Comparison of ENCODE assay signal across 1 cellular context in genomic region chr12:95918194-95918993, GRCh38.
TF ChIP-seq lines count a peak whose summit lies in the region.

No MANE protein-coding gene starts in this region.

TF ChIP-seq in HepG2, 621 proteins besides CTCF, POLR2A, EP300 and RAD21 (continued from another document and continues in another):
- TF ChIP-seq, protein P1, sequence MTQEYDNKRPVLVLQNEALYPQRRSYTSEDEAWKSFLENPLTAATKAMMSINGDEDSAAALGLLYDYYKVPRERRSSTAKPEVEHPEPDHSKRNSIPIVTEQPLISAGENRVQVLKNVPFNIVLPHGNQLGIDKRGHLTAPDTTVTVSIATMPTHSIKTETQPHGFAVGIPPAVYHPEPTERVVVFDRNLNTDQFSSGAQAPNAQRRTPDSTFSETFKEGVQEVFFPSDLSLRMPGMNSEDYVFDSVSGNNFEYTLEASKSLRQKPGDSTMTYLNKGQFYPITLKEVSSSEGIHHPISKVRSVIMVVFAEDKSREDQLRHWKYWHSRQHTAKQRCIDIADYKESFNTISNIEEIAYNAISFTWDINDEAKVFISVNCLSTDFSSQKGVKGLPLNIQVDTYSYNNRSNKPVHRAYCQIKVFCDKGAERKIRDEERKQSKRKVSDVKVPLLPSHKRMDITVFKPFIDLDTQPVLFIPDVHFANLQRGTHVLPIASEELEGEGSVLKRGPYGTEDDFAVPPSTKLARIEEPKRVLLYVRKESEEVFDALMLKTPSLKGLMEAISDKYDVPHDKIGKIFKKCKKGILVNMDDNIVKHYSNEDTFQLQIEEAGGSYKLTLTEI (CRISPR knock-in tag; conservative IDR thresholded peaks at IDR 0.05), result no peak
- TF ChIP-seq, protein P2, sequence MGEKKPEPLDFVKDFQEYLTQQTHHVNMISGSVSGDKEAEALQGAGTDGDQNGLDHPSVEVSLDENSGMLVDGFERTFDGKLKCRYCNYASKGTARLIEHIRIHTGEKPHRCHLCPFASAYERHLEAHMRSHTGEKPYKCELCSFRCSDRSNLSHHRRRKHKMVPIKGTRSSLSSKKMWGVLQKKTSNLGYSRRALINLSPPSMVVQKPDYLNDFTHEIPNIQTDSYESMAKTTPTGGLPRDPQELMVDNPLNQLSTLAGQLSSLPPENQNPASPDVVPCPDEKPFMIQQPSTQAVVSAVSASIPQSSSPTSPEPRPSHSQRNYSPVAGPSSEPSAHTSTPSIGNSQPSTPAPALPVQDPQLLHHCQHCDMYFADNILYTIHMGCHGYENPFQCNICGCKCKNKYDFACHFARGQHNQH (CRISPR knock-in tag; IDR thresholded peaks at IDR 0.05), result 0 out of 2 replicates have a peak, but pooled peaks have one; percentile 28
- TF ChIP-seq ZNF331 (CRISPR knock-in tag; IDR thresholded peaks at IDR 0.05) (peak; percentile 38; the same call in 1 of the 2 replicates), ETV6 (CRISPR knock-in tag; conservative IDR thresholded peaks at IDR 0.05) (no peak), MIER3 (CRISPR knock-in tag; IDR thresholded peaks at IDR 0.05; ENCODE audit: borderline replicate concordance) (0 out of 2 replicates have a peak, but pooled peaks have one; percentile 44), ZNF780A (CRISPR knock-in tag; IDR thresholded peaks at IDR 0.05) (no peak), SMC3 (IDR thresholded peaks at IDR 0.05; ENCODE audit: low read length) (peak; percentile 98), ZMYM4 (CRISPR knock-in tag; IDR thresholded peaks at IDR 0.05) (peak; percentile 62; the same call in 1 of the 2 replicates), KDM1A (CRISPR knock-in tag; IDR thresholded peaks at IDR 0.05) (0 out of 2 replicates have a peak, but pooled peaks have one; percentile 26), BHLHE40 (IDR thresholded peaks at IDR 0.05; ENCODE audit: low read length) (peak; percentile 14; the same call in 1 of the 2 replicates), GATAD1 (CRISPR knock-in tag; IDR thresholded peaks at IDR 0.05) (peak; percentile 32; the same call in 1 of the 2 replicates), HMG20A (CRISPR knock-in tag; IDR thresholded peaks at IDR 0.05; ENCODE audit: borderline replicate concordance) (peak; percentile 58; the same call in 1 of the 2 replicates), ZNF292 (CRISPR knock-in tag; IDR thresholded peaks at IDR 0.05; ENCODE audit: borderline replicate concordance, low read depth) (no peak), NONO (IDR thresholded peaks at IDR 0.05) (no peak), NONO (CRISPR knock-in tag; conservative IDR thresholded peaks at IDR 0.05) (0 out of 2 replicates have a peak, but pooled peaks have one; percentile 36), TBP (CRISPR knock-in tag; IDR thresholded peaks at IDR 0.05) (no peak), ZNF609 (CRISPR knock-in tag; IDR thresholded peaks at IDR 0.05; ENCODE audit: borderline replicate concordance) (peak; percentile 41; the same call in 1 of the 2 replicates), POGZ (CRISPR knock-in tag; IDR thresholded peaks at IDR 0.05) (peak; percentile 25; the same call in 1 of the 2 replicates), STAG1 (CRISPR knock-in tag; IDR thresholded peaks at IDR 0.05) (peak; percentile 96), ZNF572 (CRISPR knock-in tag; IDR thresholded peaks at IDR 0.05) (no peak), STAT5B (CRISPR knock-in tag; IDR thresholded peaks at IDR 0.05) (no peak), MAZ (IDR thresholded peaks at IDR 0.05; ENCODE audit: borderline replicate concordance, low read depth, low read length) (no peak), MAZ (CRISPR knock-in tag; IDR thresholded peaks at IDR 0.05; ENCODE audit: low read depth) (peak; percentile 39; the same call in 1 of the 2 replicates), SRSF4 (IDR thresholded peaks at IDR 0.05; ENCODE audit: low read depth, low read length, poor library complexity, severe bottlenecking) (no peak), ZFAT (CRISPR knock-in tag; conservative IDR thresholded peaks at IDR 0.05) (no peak), TEAD3 (CRISPR knock-in tag; optimal IDR thresholded peaks at IDR 0.05; ENCODE audit: borderline replicate concordance) (peak; percentile 77), ZNF18 (CRISPR knock-in tag; IDR thresholded peaks at IDR 0.05; ENCODE audit: insufficient replicate concordance) (peak; percentile 78), SNAI1 (CRISPR knock-in tag; IDR thresholded peaks at IDR 0.05; ENCODE audit: borderline replicate concordance) (no peak), BCL6 (CRISPR knock-in tag; IDR thresholded peaks at IDR 0.05) (0 out of 2 replicates have a peak, but pooled peaks have one; percentile 55), IRF2 (CRISPR knock-in tag; IDR thresholded peaks at IDR 0.05) (peak; percentile 55; the same call in 1 of the 2 replicates), ZNF850 (CRISPR knock-in tag; conservative IDR thresholded peaks at IDR 0.05) (no peak), RARA (CRISPR knock-in tag; IDR thresholded peaks at IDR 0.05) (0 out of 2 replicates have a peak, but pooled peaks have one; percentile 25), SMAD3 (CRISPR knock-in tag; IDR thresholded peaks at IDR 0.05) (no peak), MAFG (CRISPR knock-in tag; IDR thresholded peaks at IDR 0.05) (no peak), SOX5 (CRISPR knock-in tag; IDR thresholded peaks at IDR 0.05; ENCODE audit: borderline replicate concordance) (0 out of 2 replicates have a peak, but pooled peaks have one; percentile 8), MED8 (CRISPR knock-in tag; IDR thresholded peaks at IDR 0.05; ENCODE audit: insufficient replicate concordance) (no peak), ZNF550 (CRISPR knock-in tag; IDR thresholded peaks at IDR 0.05; ENCODE audit: borderline replicate concordance) (no peak)
- TF ChIP-seq, protein P3, sequence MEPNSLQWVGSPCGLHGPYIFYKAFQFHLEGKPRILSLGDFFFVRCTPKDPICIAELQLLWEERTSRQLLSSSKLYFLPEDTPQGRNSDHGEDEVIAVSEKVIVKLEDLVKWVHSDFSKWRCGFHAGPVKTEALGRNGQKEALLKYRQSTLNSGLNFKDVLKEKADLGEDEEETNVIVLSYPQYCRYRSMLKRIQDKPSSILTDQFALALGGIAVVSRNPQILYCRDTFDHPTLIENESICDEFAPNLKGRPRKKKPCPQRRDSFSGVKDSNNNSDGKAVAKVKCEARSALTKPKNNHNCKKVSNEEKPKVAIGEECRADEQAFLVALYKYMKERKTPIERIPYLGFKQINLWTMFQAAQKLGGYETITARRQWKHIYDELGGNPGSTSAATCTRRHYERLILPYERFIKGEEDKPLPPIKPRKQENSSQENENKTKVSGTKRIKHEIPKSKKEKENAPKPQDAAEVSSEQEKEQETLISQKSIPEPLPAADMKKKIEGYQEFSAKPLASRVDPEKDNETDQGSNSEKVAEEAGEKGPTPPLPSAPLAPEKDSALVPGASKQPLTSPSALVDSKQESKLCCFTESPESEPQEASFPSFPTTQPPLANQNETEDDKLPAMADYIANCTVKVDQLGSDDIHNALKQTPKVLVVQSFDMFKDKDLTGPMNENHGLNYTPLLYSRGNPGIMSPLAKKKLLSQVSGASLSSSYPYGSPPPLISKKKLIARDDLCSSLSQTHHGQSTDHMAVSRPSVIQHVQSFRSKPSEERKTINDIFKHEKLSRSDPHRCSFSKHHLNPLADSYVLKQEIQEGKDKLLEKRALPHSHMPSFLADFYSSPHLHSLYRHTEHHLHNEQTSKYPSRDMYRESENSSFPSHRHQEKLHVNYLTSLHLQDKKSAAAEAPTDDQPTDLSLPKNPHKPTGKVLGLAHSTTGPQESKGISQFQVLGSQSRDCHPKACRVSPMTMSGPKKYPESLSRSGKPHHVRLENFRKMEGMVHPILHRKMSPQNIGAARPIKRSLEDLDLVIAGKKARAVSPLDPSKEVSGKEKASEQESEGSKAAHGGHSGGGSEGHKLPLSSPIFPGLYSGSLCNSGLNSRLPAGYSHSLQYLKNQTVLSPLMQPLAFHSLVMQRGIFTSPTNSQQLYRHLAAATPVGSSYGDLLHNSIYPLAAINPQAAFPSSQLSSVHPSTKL (CRISPR knock-in tag; IDR thresholded peaks at IDR 0.05), result peak; percentile 48; the same call in 1 of the 2 replicates
- TF ChIP-seq, protein P4, sequence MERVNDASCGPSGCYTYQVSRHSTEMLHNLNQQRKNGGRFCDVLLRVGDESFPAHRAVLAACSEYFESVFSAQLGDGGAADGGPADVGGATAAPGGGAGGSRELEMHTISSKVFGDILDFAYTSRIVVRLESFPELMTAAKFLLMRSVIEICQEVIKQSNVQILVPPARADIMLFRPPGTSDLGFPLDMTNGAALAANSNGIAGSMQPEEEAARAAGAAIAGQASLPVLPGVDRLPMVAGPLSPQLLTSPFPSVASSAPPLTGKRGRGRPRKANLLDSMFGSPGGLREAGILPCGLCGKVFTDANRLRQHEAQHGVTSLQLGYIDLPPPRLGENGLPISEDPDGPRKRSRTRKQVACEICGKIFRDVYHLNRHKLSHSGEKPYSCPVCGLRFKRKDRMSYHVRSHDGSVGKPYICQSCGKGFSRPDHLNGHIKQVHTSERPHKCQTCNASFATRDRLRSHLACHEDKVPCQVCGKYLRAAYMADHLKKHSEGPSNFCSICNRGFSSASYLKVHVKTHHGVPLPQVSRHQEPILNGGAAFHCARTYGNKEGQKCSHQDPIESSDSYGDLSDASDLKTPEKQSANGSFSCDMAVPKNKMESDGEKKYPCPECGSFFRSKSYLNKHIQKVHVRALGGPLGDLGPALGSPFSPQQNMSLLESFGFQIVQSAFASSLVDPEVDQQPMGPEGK (CRISPR knock-in tag; IDR thresholded peaks at IDR 0.05), result peak; percentile 26; the same call in 1 of the 2 replicates
- TF ChIP-seq, protein P5, sequence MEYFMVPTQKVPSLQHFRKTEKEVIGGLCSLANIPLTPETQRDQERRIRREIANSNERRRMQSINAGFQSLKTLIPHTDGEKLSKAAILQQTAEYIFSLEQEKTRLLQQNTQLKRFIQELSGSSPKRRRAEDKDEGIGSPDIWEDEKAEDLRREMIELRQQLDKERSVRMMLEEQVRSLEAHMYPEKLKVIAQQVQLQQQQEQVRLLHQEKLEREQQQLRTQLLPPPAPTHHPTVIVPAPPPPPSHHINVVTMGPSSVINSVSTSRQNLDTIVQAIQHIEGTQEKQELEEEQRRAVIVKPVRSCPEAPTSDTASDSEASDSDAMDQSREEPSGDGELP (IDR thresholded peaks at IDR 0.05; ENCODE audit: borderline replicate concordance, low read depth), result peak; percentile 24; the same call in 1 of the 2 replicates
- TF ChIP-seq, protein P6, sequence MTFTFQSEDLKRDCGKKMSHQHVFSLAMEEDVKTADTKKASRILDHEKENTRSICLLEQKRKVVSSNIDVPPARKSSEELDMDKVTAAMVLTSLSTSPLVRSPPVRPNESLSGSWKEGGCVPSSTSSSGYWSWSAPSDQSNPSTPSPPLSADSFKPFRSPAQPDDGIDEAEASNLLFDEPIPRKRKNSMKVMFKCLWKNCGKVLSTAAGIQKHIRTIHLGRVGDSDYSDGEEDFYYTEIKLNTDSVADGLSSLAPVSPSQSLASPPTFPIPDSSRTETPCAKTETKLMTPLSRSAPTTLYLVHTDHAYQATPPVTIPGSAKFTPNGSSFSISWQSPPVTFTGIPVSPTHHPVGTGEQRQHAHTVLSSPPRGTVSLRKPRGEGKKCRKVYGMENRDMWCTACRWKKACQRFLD (CRISPR knock-in tag; IDR thresholded peaks at IDR 0.05; ENCODE audit: borderline replicate concordance), result no peak
- TF ChIP-seq, protein P7, sequence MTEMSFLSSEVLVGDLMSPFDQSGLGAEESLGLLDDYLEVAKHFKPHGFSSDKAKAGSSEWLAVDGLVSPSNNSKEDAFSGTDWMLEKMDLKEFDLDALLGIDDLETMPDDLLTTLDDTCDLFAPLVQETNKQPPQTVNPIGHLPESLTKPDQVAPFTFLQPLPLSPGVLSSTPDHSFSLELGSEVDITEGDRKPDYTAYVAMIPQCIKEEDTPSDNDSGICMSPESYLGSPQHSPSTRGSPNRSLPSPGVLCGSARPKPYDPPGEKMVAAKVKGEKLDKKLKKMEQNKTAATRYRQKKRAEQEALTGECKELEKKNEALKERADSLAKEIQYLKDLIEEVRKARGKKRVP (CRISPR knock-in tag; IDR thresholded peaks at IDR 0.05), result no peak
